ENCODE assay signal across 19 cellular contexts in the genomic region with DNA sequence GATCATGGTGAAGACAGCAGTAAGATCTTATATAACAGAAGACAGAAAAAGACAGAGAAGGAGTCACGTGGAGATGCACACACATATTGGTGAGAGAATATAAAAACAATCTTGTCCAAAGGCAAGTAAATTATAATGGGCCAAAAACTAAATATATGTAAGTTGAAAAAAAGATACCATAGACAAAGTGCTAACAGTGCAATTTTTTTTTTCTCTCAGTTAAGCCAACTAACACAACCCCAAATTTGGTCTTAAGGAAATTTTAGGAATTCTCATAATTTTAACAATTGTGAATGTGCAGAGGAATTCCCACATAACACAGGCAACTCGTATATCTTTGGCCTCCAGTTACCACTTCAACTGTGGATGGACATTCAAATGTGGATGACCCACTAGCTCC.
DNase-seq lines count a peak whose midpoint lies in the region; ATAC-seq, FAIRE-seq and TF ChIP-seq lines count a peak whose summit lies in the region.
"Had no signal": no experiment of that assay in that cellular context is flagged by ENCODE, and none has a peak within 500 bp of the region (broad histone marks: within the 10 kb centered on the region; RNA-seq: fewer than 3 reads in every experiment).

No MANE protein-coding gene starts in this region.

- H2AK5ac ChIP-seq in IMR-90 (ENCODE audit: low read depth, low read length) (no peak overlapping the region), H1 (ENCODE audit: low read depth, low read length) (no peak overlapping the region)

- H2BK15ac ChIP-seq in IMR-90 (ENCODE audit: low read depth, low read length) (no peak overlapping the region), H1 (ENCODE audit: low read length) (no peak overlapping the region)

- no peak overlapping the region for H3K23ac ChIP-seq in IMR-90 (ENCODE audit: low read depth, low read length)
- H3K23ac ChIP-seq in H1 (ENCODE audit: insufficient read length) = no peak overlapping the region

- H4K91ac ChIP-seq in IMR-90 (ENCODE audit: insufficient read depth, low read depth, low read length) (no peak overlapping the region), H1 (replicated peaks; ENCODE audit: insufficient read length, low read length) (peak overlapping the region; percentile 81)

- no peak overlapping the region for H4K5ac ChIP-seq in IMR-90 (ENCODE audit: low read depth, low read length)
- H4K5ac ChIP-seq in H1 (ENCODE audit: insufficient read length, low read depth, low read length) = peak overlapping the region; percentile 93

- no peak for TF ChIP-seq CTCF in GM23338 (conservative IDR thresholded peaks at IDR 0.05; ENCODE audit: low read depth in 2 of 2)
- no peak for TF ChIP-seq CTCF in IMR-90 (conservative IDR thresholded peaks at IDR 0.05; ENCODE audit: low read depth, low read length)
- no peak for TF ChIP-seq CTCF in H1 (IDR thresholded peaks at IDR 0.05; ENCODE audit: control extremely low read depth in 1 of 3, insufficient read depth in 1 of 3, low read depth in 1 of 3, low read length in 3 of 3)

- CTCF ChIA-PET in IMR-90 (lab: Yijun Ruan, JAX) = interaction anchor here (0.6 kb wide), 1 partner anchor 48 kb away, joined by 7 read pairs; no protein-coding TSS in a partner anchor
- CTCF ChIA-PET in H1 (lab: Charles Lee; ENCODE audit: partially characterized antibody) = interaction anchor here (1.6 kb wide), 1 partner anchor 12 kb away, joined by 3 read pairs; no protein-coding TSS in a partner anchor
- CTCF ChIA-PET in activated CD4-positive, alpha-beta T cell treated with anti-CD3 and anti-CD28 coated beads for 36 hours (lab: Charles Lee) = no interaction called here

- H3K27me3 ChIP-seq in GM23338 (ENCODE audit: insufficient read depth) = peaks cover 14% of the 10 kb centered on the region
- peaks cover 11% of the 10 kb centered on the region for H3K27me3 ChIP-seq in HUES48 (ENCODE audit: control insufficient read depth, insufficient read depth, low read length)
- no peaks in the 10 kb centered on the region for H3K27me3 ChIP-seq in IMR-90 (ENCODE audit: control insufficient read depth, insufficient read depth, low read length)
- peaks cover 0 to 2% (median 0%) of the 10 kb centered on the region in 4 experiments; a peak in 3 of 7 replicates for H3K27me3 ChIP-seq in H1 (replicated peaks in 1 of 4; ENCODE audit: control insufficient read depth in 3 of 4, extremely low read depth in 1 of 4, insufficient read depth in 3 of 4, low read length in 3 of 4)

- H3K79me1 ChIP-seq in IMR-90 (ENCODE audit: low read depth in 1 of 2, low read length in 2 of 2) (no peaks in the 10 kb centered on the region), H1 (ENCODE audit: low read depth, low read length) (no peaks in the 10 kb centered on the region)

- H4K20me1 ChIP-seq in GM23338 (replicated peaks; ENCODE audit: insufficient read depth) = no peaks in the 10 kb centered on the region
- no peaks in the 10 kb centered on the region for H4K20me1 ChIP-seq in IMR-90 (ENCODE audit: insufficient read depth, low read length)
- no peaks in the 10 kb centered on the region for H4K20me1 ChIP-seq in H1 (replicated peaks in 1 of 2; ENCODE audit: control insufficient read depth in 1 of 2, insufficient read depth in 2 of 2, low read length in 2 of 2)

- H2BK20ac ChIP-seq in IMR-90 (ENCODE audit: low read depth, low read length) = no peak overlapping the region
- H2BK20ac ChIP-seq in H1 (ENCODE audit: low read length) = peak overlapping the region; percentile 88; the same call in 1 of the 2 replicates

- no peak for TF ChIP-seq EP300 in H1 (IDR thresholded peaks at IDR 0.05; ENCODE audit: borderline replicate concordance in 1 of 2, low read depth in 2 of 2, low read length in 2 of 2)

- H2BK5ac ChIP-seq in IMR-90 (ENCODE audit: low read depth, low read length, poor library complexity, severe bottlenecking) (no peak overlapping the region), H1 (ENCODE audit: low read depth, low read length) (peak overlapping the region; percentile 36; the same call in 1 of the 2 replicates)

- H3K36me3 ChIP-seq in GM23338 (ENCODE audit: insufficient read depth) (no peaks in the 10 kb centered on the region), HUES48 (ENCODE audit: control insufficient read depth, insufficient read depth, low read length) (no peaks in the 10 kb centered on the region), IMR-90 (ENCODE audit: control insufficient read depth, insufficient read depth, low read length) (no peaks in the 10 kb centered on the region), H1 (ENCODE audit: control insufficient read depth in 2 of 4, insufficient read depth in 4 of 4, low read length in 3 of 4) (no peaks in the 10 kb centered on the region)

- no peak overlapping the region for H3K56ac ChIP-seq in IMR-90 (ENCODE audit: extremely low read depth, insufficient read depth, low read length)
- no peak overlapping the region for H3K56ac ChIP-seq in H1 (replicated peaks; ENCODE audit: insufficient read length, low read depth, low read length)

- H3K4me1 ChIP-seq in GM23338 (ENCODE audit: insufficient read depth) = peaks cover 48% of the 10 kb centered on the region
- H3K4me1 ChIP-seq in HUES48 (ENCODE audit: control insufficient read depth, insufficient read depth, low read length) = peaks cover 55% of the 10 kb centered on the region
- H3K4me1 ChIP-seq in IMR-90 (ENCODE audit: control insufficient read depth, insufficient read depth, low read length) = no peaks in the 10 kb centered on the region
- H3K4me1 ChIP-seq in H1 (replicated peaks in 1 of 4; ENCODE audit: control insufficient read depth in 3 of 4, insufficient read depth in 4 of 4, low read length in 3 of 4) = peaks cover 0 to 14% (median 13%) of the 10 kb centered on the region in 4 experiments; a peak in 4 of 7 replicates

- H2AK9ac ChIP-seq in IMR-90 (replicated peaks; ENCODE audit: low read depth, low read length, poor library complexity) = no peak overlapping the region

- H3K9me1 ChIP-seq in IMR-90 (ENCODE audit: insufficient read depth, low read length) = no peaks in the 10 kb centered on the region

- DNase-seq in GM23338 (ENCODE audit: low spot score) = no peak
- DNase-seq in IMR-90 = no peak
- DNase-seq in H1 (ENCODE audit: low read depth in 1 of 2, low spot score in 2 of 2) = no peak
- DNase-seq in activated CD4-positive, alpha-beta T cell treated with anti-CD3 and anti-CD28 coated beads for 36 hours = no peak
- no peak for DNase-seq in activated T-cell treated with anti-CD3 and anti-CD28 coated beads, Interleukin-2, amount 50 U/mL, for 4 hours
- no peak for DNase-seq in kidney glomerular epithelial cell (lab: John Stamatoyannopoulos, UW)
- DNase-seq: C1 segment of cervical spinal cord; Calu3; CD4-positive, alpha-beta memory T cell; COR-L47; DMS53; DMS79 treated with DMSO at 0.1 percent for 48 hours; GF-D8; GM23248; HCEC 1CT had no signal

- peaks cover 20% of the 10 kb centered on the region for H3K27me3 Mint-ChIP-seq in GM23338 (ENCODE audit: insufficient read depth, low read depth, poor library complexity)
- no peaks in the 10 kb centered on the region for H3K27me3 Mint-ChIP-seq in activated CD4-positive, alpha-beta T cell treated with anti-CD3 and anti-CD28 coated beads for 36 hours
- no peaks in the 10 kb centered on the region for H3K27me3 Mint-ChIP-seq in activated T-cell treated with anti-CD3 and anti-CD28 coated beads, Interleukin-2, amount 50 U/mL, for 4 hours (ENCODE audit: low read depth)
- H3K27me3 Mint-ChIP-seq: CD4-positive, alpha-beta memory T cell had no signal

- no peaks in the 10 kb centered on the region; the same call in 2 of the 3 replicates for H3K36me3 Mint-ChIP-seq in GM23338 (ENCODE audit: low read depth)
- no peaks in the 10 kb centered on the region for H3K36me3 Mint-ChIP-seq in activated CD4-positive, alpha-beta T cell treated with anti-CD3 and anti-CD28 coated beads for 36 hours (ENCODE audit: low read depth)
- H3K36me3 Mint-ChIP-seq in activated T-cell treated with anti-CD3 and anti-CD28 coated beads, Interleukin-2, amount 50 U/mL, for 4 hours (ENCODE audit: insufficient read depth) = no peaks in the 10 kb centered on the region
- H3K36me3 Mint-ChIP-seq: CD4-positive, alpha-beta memory T cell had no signal

- POLR2A ChIA-PET in IMR-90 (lab: Charles Lee; ENCODE audit: unreplicated experiment) (no interaction called here), H1 (lab: Charles Lee; ENCODE audit: partially characterized antibody) (interaction anchor here (0.8 kb wide), 1 partner anchor 416 kb away, joined by 6 read pairs; no protein-coding TSS in a partner anchor)
- POLR2A ChIA-PET in activated CD4-positive, alpha-beta T cell treated with anti-CD3 and anti-CD28 coated beads for 36 hours (lab: Charles Lee) = no interaction called here

- no peak for TF ChIP-seq POLR2A in IMR-90 (IDR thresholded peaks at IDR 0.05; ENCODE audit: low read depth, low read length)
- TF ChIP-seq POLR2A in H1 (IDR thresholded peaks at IDR 0.05; ENCODE audit: control extremely low read depth in 1 of 2, low read depth in 2 of 2, low read length in 2 of 2) = no peak

- BruUV-seq in IMR-90 (replicated peaks; lab: Mats Ljungman, UMichigan) = no TSS peak

- H2BK120ac ChIP-seq in IMR-90 (ENCODE audit: low read depth, low read length) (no peak overlapping the region), H1 (replicated peaks; ENCODE audit: low read depth, low read length) (peak overlapping the region; percentile 89)

- H3K4ac ChIP-seq in IMR-90 (ENCODE audit: low read depth, low read length) (no peak overlapping the region), H1 (replicated peaks; ENCODE audit: insufficient read length, low read depth, low read length) (peak overlapping the region; percentile 27)

- no peak overlapping the region for H3K4me3 Mint-ChIP-seq in GM23338
- H3K4me3 Mint-ChIP-seq in activated CD4-positive, alpha-beta T cell treated with anti-CD3 and anti-CD28 coated beads for 36 hours = no peak overlapping the region
- no peak overlapping the region for H3K4me3 Mint-ChIP-seq in activated T-cell treated with anti-CD3 and anti-CD28 coated beads, Interleukin-2, amount 50 U/mL, for 4 hours
- H3K4me3 Mint-ChIP-seq: CD4-positive, alpha-beta memory T cell had no signal

- H3K27ac ChIP-seq in GM23338 (ENCODE audit: low read depth) (no peak overlapping the region; the same call in 1 of the 2 replicates), HUES48 (ENCODE audit: low read depth, low read length) (peak overlapping the region; percentile 81), IMR-90 (ENCODE audit: insufficient read depth, low read length) (no peak overlapping the region), H1 (ENCODE audit: low read depth, low read length) (no peak overlapping the region)
- H3K27ac ChIP-seq: GM23248 had no signal

- H3K79me2 ChIP-seq in GM23338 (replicated peaks; ENCODE audit: insufficient read depth) (no peaks in the 10 kb centered on the region), H1 (ENCODE audit: control insufficient read depth in 1 of 2, insufficient read depth in 2 of 2, low read length in 2 of 2) (no peaks in the 10 kb centered on the region)

- no peak overlapping the region for H2BK12ac ChIP-seq in H1 (ENCODE audit: low read depth, low read length)

- ATAC-seq in GM23338 (no peak), IMR-90 (ENCODE audit: low read depth) (no peak), GM21515 (IDR thresholded peaks at IDR 0.05; ENCODE audit: unreplicated experiment) (no peak)
- ATAC-seq in activated CD4-positive, alpha-beta T cell treated with anti-CD3 and anti-CD28 coated beads for 36 hours = no peak
- ATAC-seq in activated T-cell treated with anti-CD3 and anti-CD28 coated beads, Interleukin-2, amount 50 U/mL, for 4 hours = no peak

- H3K4me1 Mint-ChIP-seq in GM23338 = peaks cover 59% of the 10 kb centered on the region
- no peaks in the 10 kb centered on the region for H3K4me1 Mint-ChIP-seq in activated CD4-positive, alpha-beta T cell treated with anti-CD3 and anti-CD28 coated beads for 36 hours
- no peaks in the 10 kb centered on the region for H3K4me1 Mint-ChIP-seq in activated T-cell treated with anti-CD3 and anti-CD28 coated beads, Interleukin-2, amount 50 U/mL, for 4 hours (ENCODE audit: low read depth)
- H3K4me1 Mint-ChIP-seq: CD4-positive, alpha-beta memory T cell had no signal

- no peak for FAIRE-seq in H1 (lab: Jason Lieb, UNC)
- FAIRE-seq: GM12892, H54 had no signal

- H3K9me3 Mint-ChIP-seq in GM23338 = no peaks in the 10 kb centered on the region
- H3K9me3 Mint-ChIP-seq in activated CD4-positive, alpha-beta T cell treated with anti-CD3 and anti-CD28 coated beads for 36 hours (ENCODE audit: low read depth) = peaks cover 2% of the 10 kb centered on the region
- H3K9me3 Mint-ChIP-seq in activated T-cell treated with anti-CD3 and anti-CD28 coated beads, Interleukin-2, amount 50 U/mL, for 4 hours = no peaks in the 10 kb centered on the region

- H3K23me2 ChIP-seq in H1 (ENCODE audit: low read depth, low read length) = no peaks in the 10 kb centered on the region

- H3K4me2 ChIP-seq in GM23338 = peak overlapping the region; percentile 7; the same call in 1 of the 2 replicates
- H3K4me2 ChIP-seq in IMR-90 (ENCODE audit: low read depth, low read length) = no peak overlapping the region
- H3K4me2 ChIP-seq in H1 (ENCODE audit: insufficient read depth in 1 of 2, low read depth in 2 of 2, low read length in 2 of 2) = no peak overlapping the region

- H3K18ac ChIP-seq in IMR-90 (ENCODE audit: low read depth, low read length) (no peak overlapping the region), H1 (ENCODE audit: extremely low read depth, low read length) (no peak overlapping the region; the same call in 1 of the 2 replicates)

- no peaks in the 10 kb centered on the region for H3F3A ChIP-seq in GM23338 (replicated peaks; ENCODE audit: low read depth)

- no peak overlapping the region for H3K9ac ChIP-seq in HUES48 (ENCODE audit: low read depth, low read length)
- H3K9ac ChIP-seq in IMR-90 (ENCODE audit: low read depth, low read length) = no peak overlapping the region
- no peak overlapping the region for H3K9ac ChIP-seq in H1 (replicated peaks in 1 of 4; ENCODE audit: extremely low read depth in 1 of 4, low read depth in 3 of 4, low read length in 3 of 4)
- H3K9ac ChIP-seq: GM23248 had no signal

- dilution Hi-C loops in IMR-90 (cut with HindIII; ENCODE audit: low sequenced_read_pairs, unreplicated experiment) = no loop called here

- H3K9me2 ChIP-seq in GM23338 (ENCODE audit: insufficient read depth) = no peaks in the 10 kb centered on the region

- no peak overlapping the region for H3K14ac ChIP-seq in IMR-90 (replicated peaks; ENCODE audit: low read depth, low read length)
- no peak overlapping the region for H3K14ac ChIP-seq in H1 (ENCODE audit: insufficient read length)

- H4K8ac ChIP-seq in IMR-90 (ENCODE audit: low read depth in 2 of 2, low read length in 2 of 2) (no peak overlapping the region), H1 (ENCODE audit: extremely low read depth, insufficient read depth, low read length) (no peak overlapping the region)

- no peak overlapping the region for H2AFZ ChIP-seq in GM23338
- no peak overlapping the region for H2AFZ ChIP-seq in IMR-90 (replicated peaks; ENCODE audit: low read length, poor library complexity)
- H2AFZ ChIP-seq in H1 (ENCODE audit: low read length) = no peak overlapping the region
- H2AFZ ChIP-seq: GM23248 had no signal

- H3K4me3 ChIP-seq in GM23338 = no peak overlapping the region
- no peak overlapping the region for H3K4me3 ChIP-seq in HUES48 (ENCODE audit: low read depth, low read length)
- no peak overlapping the region for H3K4me3 ChIP-seq in IMR-90 (ENCODE audit: insufficient read depth, low read depth, low read length)
- H3K4me3 ChIP-seq in H1 (ENCODE audit: extremely low read depth in 1 of 4, insufficient read depth in 2 of 4, low read depth in 3 of 4, low read length in 4 of 4) = no peak overlapping the region
- H3K4me3 ChIP-seq: GM23248 had no signal

- intact Hi-C loops in IMR-90 (cut with micrococcal nuclease) = no loop called here
- intact Hi-C loops in activated CD4-positive, alpha-beta T cell treated with anti-CD3 and anti-CD28 coated beads for 36 hours (cut with DNase I, micrococcal nuclease) = no loop called here

- H3K9me3 ChIP-seq in HUES48 (ENCODE audit: control insufficient read depth, insufficient read depth, low read length) (no peaks in the 10 kb centered on the region), IMR-90 (ENCODE audit: control insufficient read depth, insufficient read depth, low read length) (peaks cover 7% of the 10 kb centered on the region; the same call in 1 of the 2 replicates), H1 (ENCODE audit: insufficient read depth in 2 of 2, low read depth in 1 of 2, low read length in 1 of 2) (no peaks in the 10 kb centered on the region)

- no CpG with 5 or more reads among the region's 2 CpGs for WGBS in IMR-90 (ENCODE audit: extremely low coverage in 2 of 2, insufficient read length in 1 of 2), 2 experiments
- WGBS in H1 (ENCODE audit: extremely low coverage in 1 of 2, insufficient coverage in 1 of 2, insufficient read length in 1 of 2, insufficient replicate concordance in 2 of 2, low coverage in 1 of 2, low lambda C conversion rate in 2 of 2, missing lambda C conversion rate in 1 of 2), 2 experiments = 80% methylated on average over 2 of the region's 2 CpGs; no CpG with 5 or more reads in 1 of the 2 experiments

- in situ Hi-C loops in IMR-90 (cut with MboI; ENCODE audit: low sequenced_read_pairs) = no loop called here

- TF ChIP-seq RAD21 in IMR-90 (IDR thresholded peaks at IDR 0.05; ENCODE audit: low read length) = no peak
- no peak for TF ChIP-seq RAD21 in H1 (IDR thresholded peaks at IDR 0.05 in 1 of 2, conservative IDR thresholded peaks at IDR 0.05 in 1 of 2; ENCODE audit: low read depth in 2 of 2, low read length in 2 of 2)

- peak overlapping the region; percentile 46; the same call in 1 of the 2 replicates for H3K27ac Mint-ChIP-seq in GM23338
- H3K27ac Mint-ChIP-seq in activated CD4-positive, alpha-beta T cell treated with anti-CD3 and anti-CD28 coated beads for 36 hours = no peak overlapping the region
- H3K27ac Mint-ChIP-seq: CD4-positive, alpha-beta memory T cell had no signal
